In genomic region chr19:45079911-45080469, GRCh38 we compare ENCODE assay signal across 8 cellular contexts. TPM values are rescaled to one million over a fixed set of nuclear protein-coding genes. Genes with fewer than 3 reads are reported as not detected.
DNase-seq lines count a peak whose midpoint lies in the region; ATAC-seq, FAIRE-seq and TF ChIP-seq lines count a peak whose summit lies in the region.

No MANE protein-coding gene starts in this region.

- H3K9ac ChIP-seq in K562 (ENCODE audit: insufficient read depth in 1 of 2, low read depth in 2 of 2, low read length in 2 of 2), result peak overlapping the region; percentile 97 to 100

- WGBS in K562 (ENCODE audit: insufficient coverage, low coverage, missing lambda C conversion rate), result 29% methylated on average over 9 of the region's 9 CpGs
- 37% methylated on average over 9 of the region's 9 CpGs for WGBS in urinary bladder

- peaks cover 66% of the 10 kb centered on the region for H3K79me2 ChIP-seq in K562 (ENCODE audit: control insufficient read depth, insufficient read depth, low read length)

- no TSS peak for BruUV-seq in K562 (replicated peaks; lab: Mats Ljungman, UMichigan)

- no peak for FAIRE-seq in K562 (lab: Jason Lieb, UNC)

- DNase-seq in cardiac muscle cell (ENCODE audit: low read depth in 1 of 2, low spot score in 1 of 2) (peak in 1 of 2 donors; percentile 31), left cardiac atrium (no peak), K562 (ENCODE audit: extremely low read depth in 1 of 4, low spot score in 3 of 4) (peak in 2 of 4 experiments; percentile 34 to 41), memory B cell (ENCODE audit: low spot score in 2 of 2) (no peak), NCI-H2107 (lab: John Stamatoyannopoulos, UW) (no peak), SW480 (ENCODE audit: low spot score) (no peak)
- no peak for DNase-seq in stimulated activated CD4-positive, alpha-beta T cell treated with anti-CD3 and anti-CD28 coated beads, Interleukin-12 subunit alpha, Interleukin-12 subunit beta, amount 100 ng/mL, for 4 hours

- ATAC-seq in left cardiac atrium, result no peak
- no peak for ATAC-seq in K562
- ATAC-seq in memory B cell (ENCODE audit: low read depth), result no peak

- H3K27ac ChIP-seq in cardiac muscle cell (peak overlapping the region; percentile 88), K562 (ENCODE audit: extremely low read depth, low read depth, low read length) (peak overlapping the region; percentile 90), urinary bladder (ENCODE audit: low read depth) (no peak overlapping the region)

- no peak overlapping the region for H2AFZ ChIP-seq in K562 (ENCODE audit: low read depth, low read length)

- H3K4me2 ChIP-seq in K562 (ENCODE audit: insufficient read depth, low read length), result peak overlapping the region; percentile 89

- peaks cover 2% of the 10 kb centered on the region for H3K36me3 ChIP-seq in cardiac muscle cell
- H3K36me3 ChIP-seq in K562 (ENCODE audit: control insufficient read depth, insufficient read depth, low read length), result peaks cover 34% of the 10 kb centered on the region; the same call in 2 of the 3 replicates
- no peaks in the 10 kb centered on the region for H3K36me3 ChIP-seq in urinary bladder (ENCODE audit: insufficient read depth)

- no peaks in the 10 kb centered on the region for H3K27me3 Mint-ChIP-seq in memory B cell

- H3K9me1 ChIP-seq in K562 (ENCODE audit: control insufficient read depth, insufficient read depth, low read length), result no peaks in the 10 kb centered on the region

- H3K27me3 ChIP-seq in cardiac muscle cell (no peaks in the 10 kb centered on the region), K562 (ENCODE audit: control insufficient read depth in 2 of 2, insufficient read depth in 2 of 2, low read length in 2 of 2) (no peaks in the 10 kb centered on the region)

- H3K36me3 Mint-ChIP-seq in memory B cell, result peaks cover 12% of the 10 kb centered on the region

- H3K4me1 ChIP-seq in cardiac muscle cell (ENCODE audit: low read depth) (peaks cover 16% of the 10 kb centered on the region), K562 (replicated peaks in 1 of 2; ENCODE audit: control insufficient read depth in 2 of 2, insufficient read depth in 2 of 2, low read length in 2 of 2) (peaks cover 23 to 45% of the 10 kb centered on the region in 2 experiments), urinary bladder (ENCODE audit: insufficient read depth) (no peaks in the 10 kb centered on the region)

- peak overlapping the region; percentile 98 for H3K27ac Mint-ChIP-seq in memory B cell

- CTCF ChIA-PET in K562 (lab: Yijun Ruan, JAX; ENCODE audit: low intra/inter-chr PET ratio), result interaction anchor here (0.5 to 0.6 kb wide), 2 partner anchors 99 to 260 kb away, joined by 3 to 4 read pairs; partner anchors contain the start of gene KLC3

- no peak for TF ChIP-seq RAD21 in K562 (CRISPR knock-in tag; conservative IDR thresholded peaks at IDR 0.05 in 1 of 2, IDR thresholded peaks at IDR 0.05 in 1 of 2)

- peaks cover 30% of the 10 kb centered on the region for H3K4me1 Mint-ChIP-seq in memory B cell

- POLR2A ChIA-PET in K562 (lab: Yijun Ruan, JAX), result interaction anchor here (0.7 to 0.9 kb wide), 2 partner anchors 13 to 112 kb away, joined by 3 read pairs; no protein-coding TSS in a partner anchor

- TF ChIP-seq POLR2A in K562 (conservative IDR thresholded peaks at IDR 0.05), result no peak

- no peaks in the 10 kb centered on the region for H3K9me3 Mint-ChIP-seq in memory B cell

- H3K4me3 Mint-ChIP-seq in memory B cell, result peak overlapping the region; percentile 97

- peak overlapping the region; percentile 86 for H3K4me3 ChIP-seq in cardiac muscle cell
- H3K4me3 ChIP-seq in K562, result peak overlapping the region; percentile 92
- H3K4me3 ChIP-seq in urinary bladder (ENCODE audit: low read depth, low read length), result peak overlapping the region; percentile 75

- TF ChIP-seq EP300 in K562 (IDR thresholded peaks at IDR 0.05; ENCODE audit: low read length), result no peak

- H3K9me3 ChIP-seq in cardiac muscle cell (ENCODE audit: low read depth), result no peaks in the 10 kb centered on the region
- H3K9me3 ChIP-seq in K562 (replicated peaks; ENCODE audit: control insufficient read depth, insufficient read depth, low read depth, low read length), result no peaks in the 10 kb centered on the region

- in situ Hi-C loops in K562 (cut with MboI), result no loop called here

- TF ChIP-seq CTCF in cardiac muscle cell (IDR thresholded peaks at IDR 0.05; ENCODE audit: low read depth, low read length) (no peak), K562 (IDR thresholded peaks at IDR 0.05 in 2 of 3, conservative IDR thresholded peaks at IDR 0.05 in 1 of 3; ENCODE audit: insufficient read depth in 2 of 3, low read depth in 1 of 3, low read length in 3 of 3) (no peak)

- intact Hi-C loops in left cardiac atrium (cut with DNase I), result no loop called here
- intact Hi-C loops in K562 (cut with micrococcal nuclease), result no loop called here

- H4K20me1 ChIP-seq in K562 (replicated peaks; ENCODE audit: control insufficient read depth, insufficient read depth, low read length), result no peaks in the 10 kb centered on the region; the same call in 1 of the 2 replicates

RNA-seq across cellular contexts. Expression of gene GEMIN7, which starts 0.9 kb away (rescaled TPM):
- 30.3 and 64.2 TPM in 2 replicates for total RNA-seq in cardiac muscle cell
- 77.9 and 81.3 TPM in 2 replicates for polyA plus RNA-seq in cardiac muscle cell
- total RNA-seq in left cardiac atrium, result 10 to 100 TPM; 13.9 to 14.1 TPM
- total RNA-seq in K562 (2011; cell fraction: chromatin; rRNA removed; ENCODE audit: low replicate concordance), result 22.7 and 62.8 TPM in 2 replicates
- total RNA-seq in K562 (2011; cell fraction: nucleolus; rRNA removed), result 37.2 and 43.2 TPM in 2 replicates
- 26.5 and 32.7 TPM in 2 replicates for total RNA-seq in K562 (2011; cell fraction: nucleoplasm; rRNA removed)
- total RNA-seq in K562 (2014; rRNA removed), result 54.9 and 62.7 TPM in 2 replicates
- total RNA-seq in K562 (2014; rRNA removed; fragmentation: Illumina TruSeq; extraction: Trizol), result 31.3 and 33.0 TPM in 2 replicates
- 39.5 and 42.3 TPM in 2 replicates for total RNA-seq in K562 (2015; rRNA removed; fragmentation: Illumina TruSeq; extraction: Trizol)
- 60.7 and 62.6 TPM in 2 replicates for total RNA-seq in K562 (2021)
- polyA plus RNA-seq in K562 (2011; rRNA removed), result 23.1 and 32.5 TPM in 2 replicates
- polyA plus RNA-seq in K562 (2011; cell fraction: cytosol; rRNA removed), result 41.8 and 86.0 TPM in 2 replicates
- polyA plus RNA-seq in K562 (2011; cell fraction: nucleus; rRNA removed), result 34.9 and 43.7 TPM in 2 replicates
- 41.3 and 54.9 TPM in 2 replicates for polyA plus RNA-seq in K562 (2012)
- 32.6 and 50.6 TPM in 2 replicates for polyA plus RNA-seq in K562 (2014; fragmentation: Illumina TruSeq; extraction: Trizol)
- 100 to 1,000 TPM in 1 of 2 experiments, 10 to 100 TPM in 1; 84.9 to 124 TPM for polyA plus RNA-seq in K562 (2014; fragmentation: Nextera tagmentation; extraction: Ambion mirVana)
- polyA plus RNA-seq in K562 (2014; rRNA removed), result 49.6 and 57.5 TPM in 2 replicates
- polyA minus RNA-seq in K562 (2011; rRNA and poly(A)+ RNA removed), result 5.7 and 7.6 TPM in 2 replicates
- 17.8 and 23.9 TPM in 2 replicates for polyA minus RNA-seq in K562 (2011; cell fraction: cytosol; rRNA and poly(A)+ RNA removed)
- 7.9 and 11.3 TPM in 2 replicates for polyA minus RNA-seq in K562 (2011; cell fraction: nucleus; rRNA and poly(A)+ RNA removed)
- total RNA-seq in urinary bladder, result 10.4 TPM
- polyA plus RNA-seq in urinary bladder, result 23.6 TPM

RNA-seq across cellular contexts. Expression of gene ZNF296, which starts 3.7 kb away (rescaled TPM):
- total RNA-seq in cardiac muscle cell (0.85 and 3.4 TPM in 2 replicates), left cardiac atrium (under 1 TPM; 0.44 to 0.73 TPM), K562 (2014; rRNA removed) (1.5 and 2.7 TPM in 2 replicates), K562 (2014; rRNA removed; fragmentation: Illumina TruSeq; extraction: Trizol) (0.07 TPM in 1 of 2 replicates, not detected in the other), K562 (2015; rRNA removed; fragmentation: Illumina TruSeq; extraction: Trizol) (0.54 and 0.72 TPM in 2 replicates), K562 (2021) (8.8 and 10.3 TPM in 2 replicates), urinary bladder (0.42 TPM)
- polyA plus RNA-seq in cardiac muscle cell (1.6 and 3.5 TPM in 2 replicates), K562 (2011; rRNA removed) (0.13 and 0.28 TPM in 2 replicates), K562 (2014; fragmentation: Illumina TruSeq; extraction: Trizol) (0.39 and 2.0 TPM in 2 replicates), K562 (2014; fragmentation: Nextera tagmentation; extraction: Ambion mirVana) (under 1 TPM in 1 of 2 experiments, not detected in 1; 0.03 TPM), K562 (2014; rRNA removed) (2.0 and 2.4 TPM in 2 replicates), urinary bladder (0.65 TPM)
- 0.25 and 1.9 TPM in 2 replicates for total RNA-seq in K562 (2011; cell fraction: chromatin; rRNA removed; ENCODE audit: low replicate concordance)
- total RNA-seq in K562 (2011; cell fraction: nucleolus; rRNA removed), result 2.4 and 3.5 TPM in 2 replicates
- total RNA-seq in K562 (2011; cell fraction: nucleoplasm; rRNA removed), result 0.92 and 1.3 TPM in 2 replicates
- 0.24 and 1.1 TPM in 2 replicates for polyA plus RNA-seq in K562 (2011; cell fraction: cytosol; rRNA removed)
- polyA plus RNA-seq in K562 (2011; cell fraction: nucleus; rRNA removed), result 0.52 and 1.4 TPM in 2 replicates
- polyA plus RNA-seq in K562 (2012), result 3.2 and 3.6 TPM in 2 replicates
- 0.11 and 0.21 TPM in 2 replicates for polyA minus RNA-seq in K562 (2011; rRNA and poly(A)+ RNA removed)
- polyA minus RNA-seq in K562 (2011; cell fraction: cytosol; rRNA and poly(A)+ RNA removed), result 2.0 and 3.5 TPM in 2 replicates
- polyA minus RNA-seq in K562 (2011; cell fraction: nucleus; rRNA and poly(A)+ RNA removed), result 0.94 and 1.00 TPM in 2 replicates

RNA-seq across cellular contexts. Expression of gene PPP1R37, which starts 13.0 kb away (rescaled TPM):
- total RNA-seq in cardiac muscle cell (51.8 and 64.9 TPM in 2 replicates), left cardiac atrium (10 to 100 TPM; 19.4 to 21.4 TPM), K562 (2014; rRNA removed) (20.3 and 38.6 TPM in 2 replicates), K562 (2014; rRNA removed; fragmentation: Illumina TruSeq; extraction: Trizol) (3.1 and 3.5 TPM in 2 replicates), K562 (2015; rRNA removed; fragmentation: Illumina TruSeq; extraction: Trizol) (7.9 and 8.4 TPM in 2 replicates), K562 (2021) (16.4 and 17.6 TPM in 2 replicates), urinary bladder (16.8 TPM)
- polyA plus RNA-seq in cardiac muscle cell (11.8 and 12.4 TPM in 2 replicates), K562 (2011; rRNA removed) (7.3 and 8.0 TPM in 2 replicates), K562 (2014; fragmentation: Illumina TruSeq; extraction: Trizol) (2.7 and 5.0 TPM in 2 replicates), K562 (2014; fragmentation: Nextera tagmentation; extraction: Ambion mirVana) (under 1 TPM; 0.04 to 0.10 TPM), K562 (2014; rRNA removed) (19.9 and 22.0 TPM in 2 replicates), urinary bladder (31.6 TPM)
- 32.7 and 64.0 TPM in 2 replicates for total RNA-seq in K562 (2011; cell fraction: chromatin; rRNA removed; ENCODE audit: low replicate concordance)
- 49.9 and 53.4 TPM in 2 replicates for total RNA-seq in K562 (2011; cell fraction: nucleolus; rRNA removed)
- total RNA-seq in K562 (2011; cell fraction: nucleoplasm; rRNA removed), result 37.0 and 42.9 TPM in 2 replicates
- 7.1 and 13.5 TPM in 2 replicates for polyA plus RNA-seq in K562 (2011; cell fraction: cytosol; rRNA removed)
- 51.3 and 83.8 TPM in 2 replicates for polyA plus RNA-seq in K562 (2011; cell fraction: nucleus; rRNA removed)
- 18.5 and 23.4 TPM in 2 replicates for polyA plus RNA-seq in K562 (2012)
- 4.4 and 5.2 TPM in 2 replicates for polyA minus RNA-seq in K562 (2011; rRNA and poly(A)+ RNA removed)
- polyA minus RNA-seq in K562 (2011; cell fraction: cytosol; rRNA and poly(A)+ RNA removed), result 4.8 and 13.3 TPM in 2 replicates
- 14.3 and 14.8 TPM in 2 replicates for polyA minus RNA-seq in K562 (2011; cell fraction: nucleus; rRNA and poly(A)+ RNA removed)

RNA-seq across cellular contexts. Expression of gene CLASRP, which starts 41.1 kb away (rescaled TPM):
- total RNA-seq in cardiac muscle cell, result 45.5 and 149 TPM in 2 replicates
- 35.5 and 41.7 TPM in 2 replicates for polyA plus RNA-seq in cardiac muscle cell
- total RNA-seq in left cardiac atrium, result 10 to 100 TPM; 34.0 to 47.7 TPM
- 297 and 460 TPM in 2 replicates for total RNA-seq in K562 (2011; cell fraction: chromatin; rRNA removed; ENCODE audit: low replicate concordance)
- total RNA-seq in K562 (2011; cell fraction: nucleolus; rRNA removed), result 224 and 226 TPM in 2 replicates
- total RNA-seq in K562 (2011; cell fraction: nucleoplasm; rRNA removed), result 233 and 263 TPM in 2 replicates
- 56.7 and 74.5 TPM in 2 replicates for total RNA-seq in K562 (2014; rRNA removed)
- 31.1 and 34.6 TPM in 2 replicates for total RNA-seq in K562 (2014; rRNA removed; fragmentation: Illumina TruSeq; extraction: Trizol)
- 46.4 and 46.7 TPM in 2 replicates for total RNA-seq in K562 (2015; rRNA removed; fragmentation: Illumina TruSeq; extraction: Trizol)
- total RNA-seq in K562 (2021), result 81.6 and 86.3 TPM in 2 replicates
- 34.4 and 55.3 TPM in 2 replicates for polyA plus RNA-seq in K562 (2011; rRNA removed)
- polyA plus RNA-seq in K562 (2011; cell fraction: cytosol; rRNA removed), result 18.3 and 19.8 TPM in 2 replicates
- 277 and 310 TPM in 2 replicates for polyA plus RNA-seq in K562 (2011; cell fraction: nucleus; rRNA removed)
- 71.3 and 94.7 TPM in 2 replicates for polyA plus RNA-seq in K562 (2012)
- 44.0 and 45.2 TPM in 2 replicates for polyA plus RNA-seq in K562 (2014; fragmentation: Illumina TruSeq; extraction: Trizol)
- polyA plus RNA-seq in K562 (2014; fragmentation: Nextera tagmentation; extraction: Ambion mirVana), result 1 to 10 TPM in 1 of 2 experiments, under 1 TPM in 1; 0.94 to 1.2 TPM
- polyA plus RNA-seq in K562 (2014; rRNA removed), result 72.2 and 80.0 TPM in 2 replicates
- 25.8 and 29.7 TPM in 2 replicates for polyA minus RNA-seq in K562 (2011; rRNA and poly(A)+ RNA removed)
- polyA minus RNA-seq in K562 (2011; cell fraction: cytosol; rRNA and poly(A)+ RNA removed), result 18.8 and 19.3 TPM in 2 replicates
- polyA minus RNA-seq in K562 (2011; cell fraction: nucleus; rRNA and poly(A)+ RNA removed), result 39.9 and 51.1 TPM in 2 replicates
- 11.2 TPM for total RNA-seq in urinary bladder
- polyA plus RNA-seq in urinary bladder, result 45.6 TPM
